Comparison of ENCODE assay signal across 19 cellular contexts in genomic region chr2:20334645-20335203, GRCh38. TPM values are rescaled to one million over a fixed set of nuclear protein-coding genes. Genes with fewer than 3 reads are reported as not detected.
DNase-seq lines count a peak whose midpoint lies in the region; ATAC-seq and TF ChIP-seq lines count a peak whose summit lies in the region.
"Had no signal": no experiment of that assay in that cellular context is flagged by ENCODE, and none has a peak within 500 bp of the region (broad histone marks: within the 10 kb centered on the region; RNA-seq: fewer than 3 reads in every experiment).

No MANE protein-coding gene starts in this region.

- peak overlapping the region; percentile 79 for H3K27ac Mint-ChIP-seq in activated T-cell treated with anti-CD3 and anti-CD28 coated beads, Interleukin-2, amount 50 U/mL, for 24 hours
- H3K27ac Mint-ChIP-seq in IgD-negative memory B cell (peak overlapping the region in 2 of 3 donors; percentile 68 to 86), endodermal cell (peak overlapping the region; percentile 68)

- 96% methylated on average over 4 of the region's 4 CpGs for whole genome bisulfite sequencing in endodermal cell (ENCODE audit: insufficient coverage in 1 of 2, insufficient read length in 1 of 2), 2 experiments

- peaks cover 84% of the 10 kb centered on the region for H3K4me1 Mint-ChIP-seq in activated T-cell treated with anti-CD3 and anti-CD28 coated beads, Interleukin-2, amount 50 U/mL, for 24 hours (ENCODE audit: low read depth)
- H3K4me1 Mint-ChIP-seq in IgD-negative memory B cell (peaks cover 61 to 72% (median 70%) of the 10 kb centered on the region in 3 donors), endodermal cell (peaks cover 22% of the 10 kb centered on the region)

- no peak for TF ChIP-seq CTCF in endodermal cell (conservative IDR thresholded peaks at IDR 0.05)
- no peak for TF ChIP-seq CTCF in osteoblast (IDR thresholded peaks at IDR 0.05; ENCODE audit: extremely low read depth, low read depth, low read length)

- peak overlapping the region; percentile 1 for H3K4me3 Mint-ChIP-seq in activated T-cell treated with anti-CD3 and anti-CD28 coated beads, Interleukin-2, amount 50 U/mL, for 24 hours
- peak overlapping the region in 2 of 4 donors; percentile 9 to 24 for H3K4me3 Mint-ChIP-seq in IgD-negative memory B cell
- no peak overlapping the region for H3K4me3 Mint-ChIP-seq in endodermal cell
- H3K4me3 Mint-ChIP-seq: neural crest cell had no signal

- H3K9me3 ChIP-seq in endodermal cell (ENCODE audit: control insufficient read depth, low read length) (peaks cover 15% of the 10 kb centered on the region), osteoblast (ENCODE audit: low read depth, low read length) (no peaks in the 10 kb centered on the region)
- H3K9me3 ChIP-seq: Caco-2, transverse colon had no signal

- peaks cover 75% of the 10 kb centered on the region for H3K36me3 Mint-ChIP-seq in activated T-cell treated with anti-CD3 and anti-CD28 coated beads, Interleukin-2, amount 50 U/mL, for 24 hours (ENCODE audit: low read depth)
- H3K36me3 Mint-ChIP-seq in IgD-negative memory B cell: peaks cover 11% of the 10 kb centered on the region
- H3K36me3 Mint-ChIP-seq in endodermal cell (ENCODE audit: low read depth): peaks cover 18% of the 10 kb centered on the region

- no peak for DNase-seq in activated T-cell treated with anti-CD3 and anti-CD28 coated beads, Interleukin-2, amount 50 U/mL, for 24 hours
- DNase-seq in activated T-cell treated with anti-CD3 and anti-CD28 coated beads, Interleukin-2, amount 50 U/mL, for 48 hours: no peak
- DNase-seq in endodermal cell (no peak), osteoblast (ENCODE audit: insufficient read length, low spot score, missing footprints) (no peak), putamen (ENCODE audit: low spot score) (no peak), NCI-H1930 (lab: John Stamatoyannopoulos, UW) (no peak)
- DNase-seq: ACHN; Caco-2; foreskin melanocyte; GOT3; NCI-H187 treated with DMSO at 0.1 percent for 48 hours; NCI-H526; stimulated activated CD4-positive, alpha-beta T cell treated with anti-CD3 and anti-CD28 coated beads, Interleukin-4, amount 100 ng/mL, for 24 hours; SW 1271; transverse colon had no signal

- H3K36me3 ChIP-seq in endodermal cell (ENCODE audit: control insufficient read depth, insufficient read depth, low read length): peaks cover 41% of the 10 kb centered on the region
- H3K36me3 ChIP-seq in osteoblast (ENCODE audit: insufficient read depth, low read length): no peaks in the 10 kb centered on the region
- H3K36me3 ChIP-seq: transverse colon had no signal

- H3K79me2 ChIP-seq in osteoblast (ENCODE audit: insufficient read depth, low read length): peaks cover 100% of the 10 kb centered on the region

- ATAC-seq in HG02970 (IDR thresholded peaks at IDR 0.05; ENCODE audit: low FRiP score, unreplicated experiment): no peak

- H3K4me3 ChIP-seq in endodermal cell (ENCODE audit: low read length) (no peak overlapping the region), osteoblast (ENCODE audit: insufficient read depth, low read length) (no peak overlapping the region)
- H3K4me3 ChIP-seq: transverse colon had no signal

- H2AFZ ChIP-seq in osteoblast (ENCODE audit: low read length): no peak overlapping the region

- peaks cover 91% of the 10 kb centered on the region for H4K20me1 ChIP-seq in osteoblast (ENCODE audit: insufficient read depth, low read length)

- H3K27ac ChIP-seq in endodermal cell (ENCODE audit: low read depth, low read length) (no peak overlapping the region), osteoblast (ENCODE audit: low read depth, low read length) (peak overlapping the region; percentile 19)
- H3K27ac ChIP-seq: transverse colon, VCaP had no signal

- H3K27me3 ChIP-seq in endodermal cell (ENCODE audit: control insufficient read depth, insufficient read depth, low read length, poor library complexity, severe bottlenecking) (no peaks in the 10 kb centered on the region), osteoblast (ENCODE audit: insufficient read depth, low read length) (no peaks in the 10 kb centered on the region)
- H3K27me3 ChIP-seq: transverse colon had no signal

- H3K9ac ChIP-seq in endodermal cell (ENCODE audit: extremely low read depth, low read length, poor library complexity, severe bottlenecking): no peak overlapping the region

- H3K4me1 ChIP-seq in endodermal cell (ENCODE audit: control insufficient read depth, insufficient read depth, low read length) (peaks cover 12% of the 10 kb centered on the region), osteoblast (ENCODE audit: insufficient read depth, low read length) (peaks cover 11% of the 10 kb centered on the region)
- H3K4me1 ChIP-seq: Caco-2 had no signal

- H3K4me2 ChIP-seq in osteoblast (ENCODE audit: insufficient read depth, low read length): no peak overlapping the region

- H3K9me3 Mint-ChIP-seq in activated T-cell treated with anti-CD3 and anti-CD28 coated beads, Interleukin-2, amount 50 U/mL, for 24 hours: peaks cover 10% of the 10 kb centered on the region
- peaks cover 0 to 6% (median 4%) of the 10 kb centered on the region in 3 donors for H3K9me3 Mint-ChIP-seq in IgD-negative memory B cell
- H3K9me3 Mint-ChIP-seq in endodermal cell: peaks cover 3% of the 10 kb centered on the region

- H3K27me3 Mint-ChIP-seq in activated T-cell treated with anti-CD3 and anti-CD28 coated beads, Interleukin-2, amount 50 U/mL, for 24 hours: no peaks in the 10 kb centered on the region
- H3K27me3 Mint-ChIP-seq in IgD-negative memory B cell: no peaks in the 10 kb centered on the region
- H3K27me3 Mint-ChIP-seq in endodermal cell (ENCODE audit: insufficient read depth): no peaks in the 10 kb centered on the region

RNA-seq across cellular contexts. Expression of gene PUM2, which starts 15.9 kb away (rescaled TPM):
- 14.6 TPM for polyA plus RNA-seq in IgD-negative memory B cell
- total RNA-seq in endodermal cell (100 to 1,000 TPM; 114 to 126 TPM), osteoblast (44.2 and 45.2 TPM in 2 replicates)
- polyA plus RNA-seq in endodermal cell (2013, experiment 1 of 2): 79.0 TPM
- polyA plus RNA-seq in endodermal cell (2013, experiment 2 of 2): 74.6 TPM
